5 cellular contexts compared by ENCODE assay signal in genomic region chr22:23672778-23673620, GRCh38. TPM values are rescaled to one million over a fixed set of nuclear protein-coding genes. Genes with fewer than 3 reads are reported as not detected.
"Had no signal": no experiment of that assay in that cellular context is flagged by ENCODE, and none has a peak within 500 bp of the region (broad histone marks: within the 10 kb centered on the region; RNA-seq: fewer than 3 reads in every experiment).

No MANE protein-coding gene starts in this region.

RNA-seq across cellular contexts. Expression of gene RGL4, which starts 17.8 kb away (rescaled TPM):
- total RNA-seq: esophagus squamous epithelium, occipital lobe, tibial nerve had no signal
- polyA plus RNA-seq: SK-N-SH had no signal

RNA-seq across cellular contexts. Expression of gene DRICH1, which starts 40.9 kb away (rescaled TPM):
- polyA plus RNA-seq: naive thymus-derived CD8-positive, alpha-beta T cell had no signal
